Comparison of ENCODE assay signal across 22 cellular contexts in genomic region chr5:2286250-2286649, GRCh38.
"Had no signal": no experiment of that assay in that cellular context is flagged by ENCODE, and none has a peak within 500 bp of the region (broad histone marks: within the 10 kb centered on the region; RNA-seq: fewer than 3 reads in every experiment).

No MANE protein-coding gene starts in this region.

- H3K27ac ChIP-seq: HL-60, KMS-11, SJSA1, SK-N-MC had no signal

- H3K9ac ChIP-seq: KMS-11 had no signal

- H3K4me2 ChIP-seq: KMS-11 had no signal

- FAIRE-seq: K562, RCC 7860 had no signal

- H3K27me3 ChIP-seq: SJSA1 had no signal

- DNase-seq: Kasumi-1, MM.1S, NCI-H1092 treated with DMSO at 0.1 percent for 48 hours, NCI-H1436, NCI-H1694, NCI-H187 treated with DMSO at 0.1 percent for 48 hours, NCI-H2029 treated with DMSO at 0.1 percent for 48 hours, NCI-H2171 treated with DMSO at 0.1 percent for 48 hours, NCI-H345, NCI-H446 treated with DMSO at 0.1 percent for 48 hours, NCI-H524, NCI-H526 treated with DMSO at 0.1 percent for 48 hours, NCI-H748 treated with DMSO at 0.1 percent for 48 hours, Right ventricle myocardium superior, RPMI8226, SIG-M5 had no signal

- ATAC-seq: K562 had no signal

- H3K4me1 ChIP-seq: SJSA1 had no signal

- H3K4me3 ChIP-seq: K562, SJSA1, SK-N-MC had no signal

- H3K36me3 ChIP-seq: SJSA1 had no signal
